16 cellular contexts compared by ENCODE assay signal in genomic region chr19:6556480-6556879, GRCh38. TPM values are rescaled to one million over a fixed set of nuclear protein-coding genes. Genes with fewer than 3 reads are reported as not detected.
DNase-seq lines count a peak whose midpoint lies in the region; ATAC-seq and TF ChIP-seq lines count a peak whose summit lies in the region.
"Had no signal": no experiment of that assay in that cellular context is flagged by ENCODE, and none has a peak within 500 bp of the region (broad histone marks: within the 10 kb centered on the region; RNA-seq: fewer than 3 reads in every experiment).

No MANE protein-coding gene starts in this region.

- H3K27me3 ChIP-seq in thyroid gland: no peaks in the 10 kb centered on the region
- H3K27me3 ChIP-seq: body of pancreas had no signal

- H3K27ac ChIP-seq in thyroid gland: no peak overlapping the region
- H3K27ac ChIP-seq: body of pancreas had no signal

- H3K4me1 ChIP-seq in thyroid gland: no peaks in the 10 kb centered on the region
- H3K4me1 ChIP-seq: body of pancreas had no signal

- peak; percentile 79 for DNase-seq in natural killer cell treated with Interleukin-12 subunit alpha and Interleukin-12 subunit beta and Interleukin-15 and Interleukin-18, amount 100 ng/mL, for 72 hours (ENCODE audit: low spot score)
- DNase-seq in natural killer cell (no peak), M059J (ENCODE audit: low read depth) (peak; percentile 76), dermis blood vessel endothelial cell (peak; percentile 28), thyroid gland (no peak)
- no peak for DNase-seq in activated CD8-positive, alpha-beta memory T cell treated with anti-CD3 and anti-CD28 coated beads, Interleukin-2, amount 50 U/mL, for 4 hours
- DNase-seq: activated CD4-positive, alpha-beta T cell treated with anti-CD3 and anti-CD28 coated beads for 4 hours; body of pancreas; effector CD8-positive, alpha-beta T cell; foreskin fibroblast; NCI-H1105; NCI-H446 had no signal

- no peaks in the 10 kb centered on the region for H3K27me3 Mint-ChIP-seq in natural killer cell treated with Interleukin-12 subunit alpha and Interleukin-12 subunit beta and Interleukin-15 and Interleukin-18, amount 100 ng/mL, for 72 hours
- H3K27me3 Mint-ChIP-seq in natural killer cell (ENCODE audit: low read depth in 2 of 2): no peaks in the 10 kb centered on the region

- no peaks in the 10 kb centered on the region for H3K9me3 ChIP-seq in thyroid gland
- H3K9me3 ChIP-seq: body of pancreas had no signal

- H3K4me1 Mint-ChIP-seq in natural killer cell treated with Interleukin-12 subunit alpha and Interleukin-12 subunit beta and Interleukin-15 and Interleukin-18, amount 100 ng/mL, for 72 hours (ENCODE audit: low read depth in 2 of 2): peaks cover 6 to 12% of the 10 kb centered on the region in 2 donors
- no peaks in the 10 kb centered on the region for H3K4me1 Mint-ChIP-seq in natural killer cell

- no peak overlapping the region for H3K4me3 Mint-ChIP-seq in natural killer cell treated with Interleukin-12 subunit alpha and Interleukin-12 subunit beta and Interleukin-15 and Interleukin-18, amount 100 ng/mL, for 72 hours
- H3K4me3 Mint-ChIP-seq in natural killer cell: no peak overlapping the region

- H3K27ac Mint-ChIP-seq in natural killer cell treated with Interleukin-12 subunit alpha and Interleukin-12 subunit beta and Interleukin-15 and Interleukin-18, amount 100 ng/mL, for 72 hours: no peak overlapping the region
- no peak overlapping the region for H3K27ac Mint-ChIP-seq in natural killer cell

- ATAC-seq in natural killer cell treated with Interleukin-12 subunit alpha and Interleukin-12 subunit beta and Interleukin-15 and Interleukin-18, amount 100 ng/mL, for 72 hours: peak; percentile 53 to 85
- ATAC-seq in natural killer cell (no peak), GM21447 (IDR thresholded peaks at IDR 0.05; ENCODE audit: unreplicated experiment) (no peak), esophagus mucosa (no peak)
- ATAC-seq: body of pancreas had no signal

- H3K36me3 ChIP-seq in thyroid gland: no peaks in the 10 kb centered on the region

- intact Hi-C loops in natural killer cell (cut with micrococcal nuclease): no loop called here
- intact Hi-C loops in thyroid gland (cut with DNase I): no loop called here

- TF ChIP-seq CTCF in natural killer cell (IDR thresholded peaks at IDR 0.05) (no peak), thyroid gland (IDR thresholded peaks at IDR 0.05) (no peak)

- no peaks in the 10 kb centered on the region for H3K9me3 Mint-ChIP-seq in natural killer cell treated with Interleukin-12 subunit alpha and Interleukin-12 subunit beta and Interleukin-15 and Interleukin-18, amount 100 ng/mL, for 72 hours
- no peaks in the 10 kb centered on the region for H3K9me3 Mint-ChIP-seq in natural killer cell

- H3K36me3 Mint-ChIP-seq in natural killer cell treated with Interleukin-12 subunit alpha and Interleukin-12 subunit beta and Interleukin-15 and Interleukin-18, amount 100 ng/mL, for 72 hours: no peaks in the 10 kb centered on the region
- no peaks in the 10 kb centered on the region for H3K36me3 Mint-ChIP-seq in natural killer cell

- H3K4me3 ChIP-seq in thyroid gland (replicated peaks in 1 of 3): no peak overlapping the region
- H3K4me3 ChIP-seq: body of pancreas had no signal

- TF ChIP-seq POLR2A in thyroid gland (IDR thresholded peaks at IDR 0.05): no peak

- 62 to 69% methylated on average over 7 of the region's 7 CpGs for WGBS in thyroid gland, 2 donors

RNA-seq across cellular contexts. Expression of gene TNFSF9, which starts 25.7 kb away (rescaled TPM):
- 1 to 10 TPM; 3.4 to 3.8 TPM for total RNA-seq in natural killer cell treated with Interleukin-12 subunit alpha and Interleukin-12 subunit beta and Interleukin-15 and Interleukin-18, amount 100 ng/mL, for 72 hours
- 1 to 10 TPM; 3.3 to 6.0 (median 5.6) TPM for total RNA-seq in natural killer cell
- 11.7 and 16.3 TPM in 2 replicates for total RNA-seq in M059J (2014; rRNA removed; shearing (Covaris generic))
- total RNA-seq in dermis blood vessel endothelial cell: 0.34 and 0.60 TPM in 2 replicates
- total RNA-seq in thyroid gland: under 1 TPM in 2 of 4 donors, not detected in 2; 0.45 to 0.54 TPM
- 4.7 TPM for total RNA-seq in esophagus mucosa

RNA-seq across cellular contexts. Expression of gene CD70, which starts 34.5 kb away (rescaled TPM):
- 10 to 100 TPM; 10.6 to 26.1 TPM for total RNA-seq in natural killer cell treated with Interleukin-12 subunit alpha and Interleukin-12 subunit beta and Interleukin-15 and Interleukin-18, amount 100 ng/mL, for 72 hours
- total RNA-seq in natural killer cell (1 to 10 TPM in 2 of 3 donors, under 1 TPM in 1; 0.52 to 1.2 (median 1.2) TPM), dermis blood vessel endothelial cell (0.14 TPM in 1 of 2 replicates, not detected in the other), thyroid gland (under 1 TPM in 1 of 4 donors, not detected in 3; 0.73 TPM), esophagus mucosa (not detected)
- total RNA-seq in M059J (2014; rRNA removed; shearing (Covaris generic)): 40.4 and 42.0 TPM in 2 replicates
- total RNA-seq: body of pancreas, temporal lobe had no signal

RNA-seq across cellular contexts. Expression of gene TUBB4A, which starts 54.4 kb away (rescaled TPM):
- total RNA-seq in natural killer cell treated with Interleukin-12 subunit alpha and Interleukin-12 subunit beta and Interleukin-15 and Interleukin-18, amount 100 ng/mL, for 72 hours: 1 to 10 TPM; 1.4 to 3.2 TPM
- total RNA-seq in natural killer cell (1 to 10 TPM in 2 of 3 donors, under 1 TPM in 1; 0.40 to 2.6 (median 1.8) TPM), dermis blood vessel endothelial cell (not detected in 2 replicates), thyroid gland (under 1 TPM in 3 of 4 donors, not detected in 1; 0.22 to 0.67 (median 0.59) TPM), esophagus mucosa (0.12 TPM)
- 0.20 TPM in 1 of 2 replicates, not detected in the other for total RNA-seq in M059J (2014; rRNA removed; shearing (Covaris generic))
- total RNA-seq: osteocyte had no signal

Comparison
In these comparisons a context has a peak if more than half of its experiments do, and no peak if none do; other contexts are left out.
1. ATAC-seq: peak in natural killer cell treated with Interleukin-12 subunit alpha and Interleukin-12 subunit beta and Interleukin-15 and Interleukin-18, amount 100 ng/mL, for 72 hours (2 of 2); none in natural killer cell (0 of 3), GM21447 (single experiment) and esophagus mucosa (single experiment).
2. DNase-seq: peak in natural killer cell treated with Interleukin-12 subunit alpha and Interleukin-12 subunit beta and Interleukin-15 and Interleukin-18, amount 100 ng/mL, for 72 hours (single experiment), M059J (single experiment) and dermis blood vessel endothelial cell (single experiment); none in natural killer cell (single experiment), activated CD8-positive, alpha-beta memory T cell treated with anti-CD3 and anti-CD28 coated beads, Interleukin-2, amount 50 U/mL, for 4 hours (single experiment) and thyroid gland (0 of 2).
3. RNA of gene CD70, which starts 34.5 kb away (total RNA-seq): 40.4 to 42.0 TPM in M059J and 10.6 to 26.1 TPM in natural killer cell treated with Interleukin-12 subunit alpha and Interleukin-12 subunit beta and Interleukin-15 and Interleukin-18, amount 100 ng/mL, for 72 hours; 0.52 to 1.2 TPM in natural killer cell, 0.73 TPM in thyroid gland, not detected in esophagus mucosa (single experiment) and 0.14 TPM in dermis blood vessel endothelial cell; every median in the first group is over 4 times any median in the second.